12 cellular contexts compared by ENCODE assay signal in the genomic region with DNA sequence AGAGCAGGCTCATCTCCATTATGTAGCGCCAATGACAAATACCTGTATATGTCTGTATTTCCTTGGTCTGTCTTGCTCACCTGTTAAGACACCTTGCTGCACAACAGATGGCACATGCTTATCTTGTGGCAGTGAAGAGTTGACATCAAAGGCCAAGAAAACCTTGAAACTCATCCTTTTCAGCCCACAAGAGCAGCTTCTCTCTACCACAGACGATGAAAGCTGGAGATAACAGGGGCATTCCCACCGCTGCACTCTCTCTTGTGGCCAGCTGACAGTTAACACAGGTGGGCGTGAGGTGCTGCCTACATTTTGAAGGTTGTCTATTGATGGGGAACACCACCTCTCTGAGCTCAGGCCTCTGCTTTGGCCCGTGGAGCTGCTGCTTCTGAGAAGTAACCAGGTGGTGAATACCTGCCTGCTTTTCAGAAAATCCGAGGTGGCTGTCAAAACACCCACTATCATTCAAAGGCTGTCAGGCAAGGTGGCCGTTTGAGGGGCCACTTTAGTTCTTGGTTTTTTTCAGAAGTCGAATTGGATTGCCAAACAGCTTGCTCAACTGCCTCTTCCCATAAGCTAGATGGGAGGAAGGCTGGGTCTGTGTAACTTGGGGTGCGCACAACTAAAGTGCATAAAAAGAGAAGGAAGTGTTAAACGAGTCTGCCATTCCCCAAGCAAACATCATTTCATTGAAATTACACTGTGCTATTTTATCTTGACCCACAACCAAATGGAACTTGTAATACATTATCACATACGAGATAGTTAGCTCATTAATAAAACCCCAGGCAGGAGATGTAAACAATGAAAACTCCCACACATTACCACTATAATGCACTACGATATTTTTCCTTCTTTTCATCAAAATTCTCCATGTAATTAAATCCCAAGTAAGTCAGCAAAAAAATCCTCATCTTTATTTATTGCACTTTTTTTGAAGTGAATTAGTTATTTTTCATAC.
A peak's percentile ranks its signal among the peaks of the same experiment; 100 is the strongest.
DNase-seq lines count a peak whose midpoint lies in the region; ATAC-seq and TF ChIP-seq lines count a peak whose summit lies in the region.
"Had no signal": no experiment of that assay in that cellular context is flagged by ENCODE, and none has a peak within 500 bp of the region (broad histone marks: within the 10 kb centered on the region; RNA-seq: fewer than 3 reads in every experiment).

No MANE protein-coding gene starts in this region.

- H3K27ac Mint-ChIP-seq in activated CD4-positive, alpha-beta T cell treated with anti-CD3 and anti-CD28 coated beads, Interleukin-2, amount 10 ng/mL, durations not matched to agents 7 days and 5 days: no peak overlapping the region
- no peak overlapping the region for H3K27ac Mint-ChIP-seq in effector memory CD8-positive, alpha-beta T cell
- H3K27ac Mint-ChIP-seq: B cell had no signal

- CTCF ChIA-PET in GM10248 (lab: Yijun Ruan, JAX): interaction anchor here (1.1 to 1.6 kb wide), 7 partner anchors 11 to 121 kb away, joined by 3 to 10 read pairs (median 6); no protein-coding TSS in a partner anchor
- CTCF ChIA-PET in activated CD4-positive, alpha-beta T cell treated with anti-CD3 and anti-CD28 coated beads, Interleukin-2, amount 10 ng/mL, durations not matched to agents 7 days and 5 days (lab: Charles Lee): no interaction called here

- no peak for TF ChIP-seq CTCF in GM10248 (IDR thresholded peaks at IDR 0.05; ENCODE audit: control extremely low read depth, extremely low read depth, low read depth, missing control alignments)

- peaks cover 64% of the 10 kb centered on the region for H3K27me3 Mint-ChIP-seq in activated CD4-positive, alpha-beta T cell treated with anti-CD3 and anti-CD28 coated beads, Interleukin-2, amount 10 ng/mL, durations not matched to agents 7 days and 5 days
- H3K27me3 Mint-ChIP-seq in effector memory CD8-positive, alpha-beta T cell: peaks cover 54 to 69% of the 10 kb centered on the region in 2 donors

- H3K4me3 Mint-ChIP-seq in activated CD4-positive, alpha-beta T cell treated with anti-CD3 and anti-CD28 coated beads, Interleukin-2, amount 10 ng/mL, durations not matched to agents 7 days and 5 days: no peak overlapping the region
- no peak overlapping the region for H3K4me3 Mint-ChIP-seq in effector memory CD8-positive, alpha-beta T cell
- H3K4me3 Mint-ChIP-seq: B cell had no signal

- POLR2A ChIA-PET in GM10248 (lab: Yijun Ruan, JAX): no interaction called here
- POLR2A ChIA-PET in activated CD4-positive, alpha-beta T cell treated with anti-CD3 and anti-CD28 coated beads, Interleukin-2, amount 10 ng/mL, durations not matched to agents 7 days and 5 days (lab: Charles Lee): no interaction called here

- H3K4me1 Mint-ChIP-seq in activated CD4-positive, alpha-beta T cell treated with anti-CD3 and anti-CD28 coated beads, Interleukin-2, amount 10 ng/mL, durations not matched to agents 7 days and 5 days: peaks cover 12% of the 10 kb centered on the region
- peaks cover 0 to 2% of the 10 kb centered on the region in 2 donors for H3K4me1 Mint-ChIP-seq in effector memory CD8-positive, alpha-beta T cell (ENCODE audit: low read depth in 2 of 2)
- H3K4me1 Mint-ChIP-seq: B cell had no signal

- intact Hi-C loops in head of caudate nucleus (cut with DNase I): no loop called here

- DNase-seq in GM10248 (ENCODE audit: extremely low spot score) (peak; percentile 13), head of caudate nucleus (no peak), NCI-H1694 (lab: John Stamatoyannopoulos, UW) (no peak)
- peak; percentile 35 for DNase-seq in activated CD4-positive, alpha-beta T cell treated with anti-CD3 and anti-CD28 coated beads, Interleukin-2, amount 10 ng/mL, durations not matched to agents 7 days and 5 days
- DNase-seq in effector memory CD8-positive, alpha-beta T cell: peak in 1 of 3 experiments; percentile 2
- DNase-seq: NCI-H82, sigmoid colon, SW 1271 had no signal

- peak; percentile 88 for ATAC-seq in HG02885 (IDR thresholded peaks at IDR 0.05; ENCODE audit: poor library complexity, unreplicated experiment)
- ATAC-seq in effector memory CD8-positive, alpha-beta T cell (replicated peaks): peak; percentile 81
- no peak for ATAC-seq in GM18861 (IDR thresholded peaks at IDR 0.05; ENCODE audit: unreplicated experiment)
- ATAC-seq in GM21360 (IDR thresholded peaks at IDR 0.05; ENCODE audit: unreplicated experiment): no peak

- H3K9me3 Mint-ChIP-seq in activated CD4-positive, alpha-beta T cell treated with anti-CD3 and anti-CD28 coated beads, Interleukin-2, amount 10 ng/mL, durations not matched to agents 7 days and 5 days: no peaks in the 10 kb centered on the region
- H3K9me3 Mint-ChIP-seq in effector memory CD8-positive, alpha-beta T cell: no peaks in the 10 kb centered on the region

- H3K36me3 Mint-ChIP-seq in activated CD4-positive, alpha-beta T cell treated with anti-CD3 and anti-CD28 coated beads, Interleukin-2, amount 10 ng/mL, durations not matched to agents 7 days and 5 days (ENCODE audit: low read depth): no peaks in the 10 kb centered on the region
- H3K36me3 Mint-ChIP-seq in effector memory CD8-positive, alpha-beta T cell (ENCODE audit: insufficient read depth): no peaks in the 10 kb centered on the region

Comparison
In these comparisons a context has a peak if more than half of its experiments do, and no peak if none do; other contexts are left out.
1. DNase-seq: peak in GM10248 (single experiment) and activated CD4-positive, alpha-beta T cell treated with anti-CD3 and anti-CD28 coated beads, Interleukin-2, amount 10 ng/mL, durations not matched to agents 7 days and 5 days (single experiment); none in head of caudate nucleus (0 of 42) and NCI-H1694 (single experiment).
2. ATAC-seq: peak in HG02885 (single experiment) and effector memory CD8-positive, alpha-beta T cell (single experiment); none in GM18861 (single experiment) and GM21360 (single experiment).